ENCODE assay signal across 15 cellular contexts in the genomic region with DNA sequence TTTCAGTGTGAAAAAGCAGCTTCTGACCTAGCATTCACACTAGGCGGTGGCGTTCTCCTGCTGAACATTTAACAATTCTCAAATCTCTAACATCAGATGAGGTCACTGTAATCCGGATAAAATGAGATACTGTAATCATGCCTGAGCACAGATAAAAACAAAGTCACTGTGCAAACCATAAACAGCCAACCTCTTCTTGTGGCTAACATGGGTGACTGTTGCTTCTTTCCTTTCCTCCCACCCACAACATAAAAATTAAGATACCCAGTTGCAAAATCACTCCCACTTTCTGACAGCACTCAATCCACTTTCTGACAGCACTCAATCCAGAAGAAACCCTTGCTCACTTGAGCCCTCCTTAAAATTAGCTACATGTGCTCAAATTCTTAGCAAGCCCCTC. TPM values are rescaled to one million over a fixed set of nuclear protein-coding genes. Genes with fewer than 3 reads are reported as not detected.
A peak's percentile ranks its signal among the peaks of the same experiment; 100 is the strongest.
DNase-seq lines count a peak whose midpoint lies in the region; ATAC-seq lines count a peak whose summit lies in the region.
"Had no signal": no experiment of that assay in that cellular context is flagged by ENCODE, and none has a peak within 500 bp of the region (broad histone marks: within the 10 kb centered on the region; RNA-seq: fewer than 3 reads in every experiment).

No MANE protein-coding gene starts in this region.

- H3K4me3 ChIP-seq in Jurkat, Clone E6-1 (ENCODE audit: low read length): no peak overlapping the region
- H3K4me3 ChIP-seq: BLaER1 treated with 17β-estradiol and CSF1 and Interleukin-3, amounts not matched to agents 10 nM and 100 nM had no signal

- DNase-seq in activated CD4-positive, alpha-beta T cell treated with anti-CD3 and anti-CD28 coated beads, Interleukin-2, amount 10 ng/mL, durations not matched to agents 24 days and 14 days: peak; percentile 53
- DNase-seq in activated CD4-positive, alpha-beta T cell treated with anti-CD3 and anti-CD28 coated beads, Interleukin-2, amount 10 ng/mL, durations not matched to agents 7 days and 5 days: no peak
- DNase-seq in Jurkat, Clone E6-1 (ENCODE audit: low read depth, low spot score): peak; percentile 60
- no peak for DNase-seq in activated T-helper 2 cell treated with anti-CD3 and anti-CD28 coated beads, Interferon-gamma antibody, Interleukin-2, Interleukin-4, amounts not matched to agents 10 μg/mL and 5 μg/mL and 100 μg/mL, durations not matched to agents 14 hours and 24 hours and 36 hours (ENCODE audit: low spot score)
- no peak for DNase-seq in stimulated activated effector memory CD8-positive, alpha-beta T cell treated with anti-CD3 and anti-CD28 coated beads, Interleukin-12 subunit alpha, Interleukin-12 subunit beta, amount 100 ng/mL, for 72 hours (ENCODE audit: low spot score in 2 of 2)
- DNase-seq: ACHN; CD4-positive, CD25-positive, alpha-beta regulatory T cell; DMS53; GF-D8; HCEC 1CT; HFFc6 had no signal

- H3K36me3 Mint-ChIP-seq in activated CD4-positive, alpha-beta T cell treated with anti-CD3 and anti-CD28 coated beads, Interleukin-2, amount 10 ng/mL, durations not matched to agents 24 days and 14 days (ENCODE audit: low read depth): peaks cover 48% of the 10 kb centered on the region
- peaks cover 59% of the 10 kb centered on the region for H3K36me3 Mint-ChIP-seq in activated CD4-positive, alpha-beta T cell treated with anti-CD3 and anti-CD28 coated beads, Interleukin-2, amount 10 ng/mL, durations not matched to agents 7 days and 5 days (ENCODE audit: low read depth)
- peaks cover 83% of the 10 kb centered on the region for H3K36me3 Mint-ChIP-seq in activated T-helper 2 cell treated with anti-CD3 and anti-CD28 coated beads, Interferon-gamma antibody, Interleukin-2, Interleukin-4, amounts not matched to agents 10 μg/mL and 5 μg/mL and 100 μg/mL, durations not matched to agents 14 hours and 24 hours and 36 hours (ENCODE audit: low read depth)
- peaks cover 52% of the 10 kb centered on the region for H3K36me3 Mint-ChIP-seq in stimulated activated effector memory CD8-positive, alpha-beta T cell treated with anti-CD3 and anti-CD28 coated beads, Interleukin-12 subunit alpha, Interleukin-12 subunit beta, amount 100 ng/mL, for 72 hours

- ATAC-seq in stimulated activated effector memory CD8-positive, alpha-beta T cell treated with anti-CD3 and anti-CD28 coated beads, Interleukin-12 subunit alpha, Interleukin-12 subunit beta, amount 100 ng/mL, for 72 hours: peak; percentile 54
- ATAC-seq in GM21786 (IDR thresholded peaks at IDR 0.05; ENCODE audit: unreplicated experiment): no peak
- no peak for ATAC-seq in GM19397 (IDR thresholded peaks at IDR 0.05; ENCODE audit: unreplicated experiment)

- POLR2A ChIA-PET in activated CD4-positive, alpha-beta T cell treated with anti-CD3 and anti-CD28 coated beads, Interleukin-2, amount 10 ng/mL, durations not matched to agents 7 days and 5 days (lab: Charles Lee): no interaction called here

- H3K27ac Mint-ChIP-seq in activated CD4-positive, alpha-beta T cell treated with anti-CD3 and anti-CD28 coated beads, Interleukin-2, amount 10 ng/mL, durations not matched to agents 24 days and 14 days: peak overlapping the region; percentile 31
- no peak overlapping the region for H3K27ac Mint-ChIP-seq in activated CD4-positive, alpha-beta T cell treated with anti-CD3 and anti-CD28 coated beads, Interleukin-2, amount 10 ng/mL, durations not matched to agents 7 days and 5 days
- H3K27ac Mint-ChIP-seq in activated T-helper 2 cell treated with anti-CD3 and anti-CD28 coated beads, Interferon-gamma antibody, Interleukin-2, Interleukin-4, amounts not matched to agents 10 μg/mL and 5 μg/mL and 100 μg/mL, durations not matched to agents 14 hours and 24 hours and 36 hours: peak overlapping the region; percentile 4
- H3K27ac Mint-ChIP-seq in stimulated activated effector memory CD8-positive, alpha-beta T cell treated with anti-CD3 and anti-CD28 coated beads, Interleukin-12 subunit alpha, Interleukin-12 subunit beta, amount 100 ng/mL, for 72 hours: no peak overlapping the region
- H3K27ac Mint-ChIP-seq: CD4-positive, CD25-positive, alpha-beta regulatory T cell; HFFc6; IgD-negative memory B cell had no signal

- no peak overlapping the region for H3K4me3 Mint-ChIP-seq in activated CD4-positive, alpha-beta T cell treated with anti-CD3 and anti-CD28 coated beads, Interleukin-2, amount 10 ng/mL, durations not matched to agents 24 days and 14 days
- H3K4me3 Mint-ChIP-seq in activated CD4-positive, alpha-beta T cell treated with anti-CD3 and anti-CD28 coated beads, Interleukin-2, amount 10 ng/mL, durations not matched to agents 7 days and 5 days: no peak overlapping the region
- no peak overlapping the region for H3K4me3 Mint-ChIP-seq in activated T-helper 2 cell treated with anti-CD3 and anti-CD28 coated beads, Interferon-gamma antibody, Interleukin-2, Interleukin-4, amounts not matched to agents 10 μg/mL and 5 μg/mL and 100 μg/mL, durations not matched to agents 14 hours and 24 hours and 36 hours (ENCODE audit: low read depth)
- no peak overlapping the region for H3K4me3 Mint-ChIP-seq in stimulated activated effector memory CD8-positive, alpha-beta T cell treated with anti-CD3 and anti-CD28 coated beads, Interleukin-12 subunit alpha, Interleukin-12 subunit beta, amount 100 ng/mL, for 72 hours
- H3K4me3 Mint-ChIP-seq: CD4-positive, CD25-positive, alpha-beta regulatory T cell; HFFc6; IgD-negative memory B cell had no signal

- H3K27me3 Mint-ChIP-seq in activated CD4-positive, alpha-beta T cell treated with anti-CD3 and anti-CD28 coated beads, Interleukin-2, amount 10 ng/mL, durations not matched to agents 24 days and 14 days: no peaks in the 10 kb centered on the region
- H3K27me3 Mint-ChIP-seq in activated CD4-positive, alpha-beta T cell treated with anti-CD3 and anti-CD28 coated beads, Interleukin-2, amount 10 ng/mL, durations not matched to agents 7 days and 5 days: no peaks in the 10 kb centered on the region
- H3K27me3 Mint-ChIP-seq in activated T-helper 2 cell treated with anti-CD3 and anti-CD28 coated beads, Interferon-gamma antibody, Interleukin-2, Interleukin-4, amounts not matched to agents 10 μg/mL and 5 μg/mL and 100 μg/mL, durations not matched to agents 14 hours and 24 hours and 36 hours (ENCODE audit: low read depth): no peaks in the 10 kb centered on the region
- H3K27me3 Mint-ChIP-seq: CD4-positive, CD25-positive, alpha-beta regulatory T cell; IgD-negative memory B cell had no signal

- intact Hi-C loops in activated CD4-positive, alpha-beta T cell treated with anti-CD3 and anti-CD28 coated beads, Interleukin-2, amount 10 ng/mL, durations not matched to agents 24 days and 14 days (cut with micrococcal nuclease): loop anchor here (1.0 kb wide), 2 partner anchors 18 to 223 kb away; no protein-coding TSS in a partner anchor
- intact Hi-C loops in activated T-helper 2 cell treated with anti-CD3 and anti-CD28 coated beads, Interferon-gamma antibody, Interleukin-2, Interleukin-4, amounts not matched to agents 10 μg/mL and 5 μg/mL and 100 μg/mL, durations not matched to agents 14 hours and 24 hours and 36 hours (cut with micrococcal nuclease): loop anchor here (5.0 kb wide), 1 partner anchor 46 kb away; no protein-coding TSS in a partner anchor

- H3K4me1 Mint-ChIP-seq in activated CD4-positive, alpha-beta T cell treated with anti-CD3 and anti-CD28 coated beads, Interleukin-2, amount 10 ng/mL, durations not matched to agents 24 days and 14 days: peaks cover 17% of the 10 kb centered on the region
- H3K4me1 Mint-ChIP-seq in activated CD4-positive, alpha-beta T cell treated with anti-CD3 and anti-CD28 coated beads, Interleukin-2, amount 10 ng/mL, durations not matched to agents 7 days and 5 days: peaks cover 2% of the 10 kb centered on the region
- peaks cover 25% of the 10 kb centered on the region for H3K4me1 Mint-ChIP-seq in activated T-helper 2 cell treated with anti-CD3 and anti-CD28 coated beads, Interferon-gamma antibody, Interleukin-2, Interleukin-4, amounts not matched to agents 10 μg/mL and 5 μg/mL and 100 μg/mL, durations not matched to agents 14 hours and 24 hours and 36 hours (ENCODE audit: low read depth)
- peaks cover 9% of the 10 kb centered on the region for H3K4me1 Mint-ChIP-seq in stimulated activated effector memory CD8-positive, alpha-beta T cell treated with anti-CD3 and anti-CD28 coated beads, Interleukin-12 subunit alpha, Interleukin-12 subunit beta, amount 100 ng/mL, for 72 hours
- H3K4me1 Mint-ChIP-seq: IgD-negative memory B cell had no signal

- CTCF ChIA-PET in activated CD4-positive, alpha-beta T cell treated with anti-CD3 and anti-CD28 coated beads, Interleukin-2, amount 10 ng/mL, durations not matched to agents 7 days and 5 days (lab: Charles Lee): interaction anchor here (1.5 kb wide), 1 partner anchor 9 kb away, joined by 4 read pairs; no protein-coding TSS in a partner anchor

- H3K9me3 Mint-ChIP-seq in activated CD4-positive, alpha-beta T cell treated with anti-CD3 and anti-CD28 coated beads, Interleukin-2, amount 10 ng/mL, durations not matched to agents 24 days and 14 days: no peaks in the 10 kb centered on the region
- H3K9me3 Mint-ChIP-seq in activated CD4-positive, alpha-beta T cell treated with anti-CD3 and anti-CD28 coated beads, Interleukin-2, amount 10 ng/mL, durations not matched to agents 7 days and 5 days: peaks cover 7% of the 10 kb centered on the region
- peaks cover 20% of the 10 kb centered on the region for H3K9me3 Mint-ChIP-seq in activated T-helper 2 cell treated with anti-CD3 and anti-CD28 coated beads, Interferon-gamma antibody, Interleukin-2, Interleukin-4, amounts not matched to agents 10 μg/mL and 5 μg/mL and 100 μg/mL, durations not matched to agents 14 hours and 24 hours and 36 hours
- H3K9me3 Mint-ChIP-seq in stimulated activated effector memory CD8-positive, alpha-beta T cell treated with anti-CD3 and anti-CD28 coated beads, Interleukin-12 subunit alpha, Interleukin-12 subunit beta, amount 100 ng/mL, for 72 hours: no peaks in the 10 kb centered on the region
- H3K9me3 Mint-ChIP-seq: HFFc6 had no signal

RNA-seq across cellular contexts. Expression of a gene that starts 11.5 kb away (rescaled TPM):
- total RNA-seq in activated CD4-positive, alpha-beta T cell treated with anti-CD3 and anti-CD28 coated beads, Interleukin-2, amount 10 ng/mL, durations not matched to agents 24 days and 14 days: 1.2 and 1.7 TPM in 2 replicates
- 1 to 10 TPM in 1 of 2 experiments, under 1 TPM in 1; 0.89 to 1.0 TPM for total RNA-seq in activated CD4-positive, alpha-beta T cell treated with anti-CD3 and anti-CD28 coated beads, Interleukin-2, amount 10 ng/mL, durations not matched to agents 7 days and 5 days
- polyA plus RNA-seq in Jurkat, Clone E6-1 (2012; ENCODE audit: insufficient read depth, insufficient read length): 0.45 TPM
- total RNA-seq in activated T-helper 2 cell treated with anti-CD3 and anti-CD28 coated beads, Interferon-gamma antibody, Interleukin-2, Interleukin-4, amounts not matched to agents 10 μg/mL and 5 μg/mL and 100 μg/mL, durations not matched to agents 14 hours and 24 hours and 36 hours: 1.1 and 1.2 TPM in 2 replicates
- total RNA-seq: HFFc6 had no signal
- polyA plus RNA-seq: IgD-negative memory B cell had no signal

Comparison
In these comparisons a context has a peak if more than half of its experiments do, and no peak if none do; other contexts are left out.
1. DNase-seq: peak in activated CD4-positive, alpha-beta T cell treated with anti-CD3 and anti-CD28 coated beads, Interleukin-2, amount 10 ng/mL, durations not matched to agents 24 days and 14 days (single experiment) and Jurkat, Clone E6-1 (single experiment); none in activated CD4-positive, alpha-beta T cell treated with anti-CD3 and anti-CD28 coated beads, Interleukin-2, amount 10 ng/mL, durations not matched to agents 7 days and 5 days (single experiment), activated T-helper 2 cell treated with anti-CD3 and anti-CD28 coated beads, Interferon-gamma antibody, Interleukin-2, Interleukin-4, amounts not matched to agents 10 μg/mL and 5 μg/mL and 100 μg/mL, durations not matched to agents 14 hours and 24 hours and 36 hours (single experiment) and stimulated activated effector memory CD8-positive, alpha-beta T cell treated with anti-CD3 and anti-CD28 coated beads, Interleukin-12 subunit alpha, Interleukin-12 subunit beta, amount 100 ng/mL, for 72 hours (0 of 2).
2. H3K27ac Mint-ChIP-seq: peak in activated CD4-positive, alpha-beta T cell treated with anti-CD3 and anti-CD28 coated beads, Interleukin-2, amount 10 ng/mL, durations not matched to agents 24 days and 14 days (single experiment) and activated T-helper 2 cell treated with anti-CD3 and anti-CD28 coated beads, Interferon-gamma antibody, Interleukin-2, Interleukin-4, amounts not matched to agents 10 μg/mL and 5 μg/mL and 100 μg/mL, durations not matched to agents 14 hours and 24 hours and 36 hours (single experiment); none in activated CD4-positive, alpha-beta T cell treated with anti-CD3 and anti-CD28 coated beads, Interleukin-2, amount 10 ng/mL, durations not matched to agents 7 days and 5 days (single experiment) and stimulated activated effector memory CD8-positive, alpha-beta T cell treated with anti-CD3 and anti-CD28 coated beads, Interleukin-12 subunit alpha, Interleukin-12 subunit beta, amount 100 ng/mL, for 72 hours (single experiment).